In genomic region chr4:112075129-112075753, GRCh38 we compare ENCODE assay signal across 8 cellular contexts.
DNase-seq lines count a peak whose midpoint lies in the region; ATAC-seq and TF ChIP-seq lines count a peak whose summit lies in the region.

No MANE protein-coding gene starts in this region.

- H3K4me3 Mint-ChIP-seq in endothelial cell (ENCODE audit: unreplicated experiment): no peak overlapping the region
- H3K4me3 Mint-ChIP-seq in natural killer cell treated with Interleukin-12 subunit alpha and Interleukin-12 subunit beta and Interleukin-15 and Interleukin-18, amount 100 ng/mL, for 72 hours: no peak overlapping the region

- no peaks in the 10 kb centered on the region for H4K20me1 ChIP-seq in SU-DHL-6 (ENCODE audit: low read depth, low read length)

- TF ChIP-seq CTCF in SU-DHL-6 (IDR thresholded peaks at IDR 0.05; ENCODE audit: insufficient read depth, low read length, poor library complexity, severe bottlenecking) (peak; percentile 33), endothelial cell (IDR thresholded peaks at IDR 0.05; ENCODE audit: unreplicated experiment) (peak; percentile 89)

- no peak overlapping the region for H3K27ac ChIP-seq in SU-DHL-6 (ENCODE audit: low read depth, low read length)

- H3K9me3 Mint-ChIP-seq in endothelial cell (ENCODE audit: unreplicated experiment): no peaks in the 10 kb centered on the region
- H3K9me3 Mint-ChIP-seq in natural killer cell treated with Interleukin-12 subunit alpha and Interleukin-12 subunit beta and Interleukin-15 and Interleukin-18, amount 100 ng/mL, for 72 hours: no peaks in the 10 kb centered on the region

- no peaks in the 10 kb centered on the region for H3K9me3 ChIP-seq in SU-DHL-6 (ENCODE audit: insufficient read depth, low read length)

- H3K27me3 ChIP-seq in SU-DHL-6 (ENCODE audit: low read length): no peaks in the 10 kb centered on the region

- H3K4me3 ChIP-seq in SU-DHL-6 (ENCODE audit: insufficient read depth, low read length, poor library complexity, severe bottlenecking): no peak overlapping the region

- H3K79me2 ChIP-seq in SU-DHL-6 (ENCODE audit: insufficient read depth, low read length): no peaks in the 10 kb centered on the region

- no peaks in the 10 kb centered on the region for H3K9me2 ChIP-seq in SU-DHL-6 (replicated peaks; ENCODE audit: insufficient read depth, low read length)

- H3F3A ChIP-seq in SU-DHL-6 (ENCODE audit: insufficient read depth): no peaks in the 10 kb centered on the region

- DNase-seq in Right ventricle myocardium superior (no peak), Right ventricle myocardium inferior (ENCODE audit: missing footprints) (no peak), KG1 (lab: John Stamatoyannopoulos, UW) (peak; percentile 35), endothelial cell (ENCODE audit: low spot score) (peak; percentile 43)
- DNase-seq in natural killer cell treated with Interleukin-12 subunit alpha and Interleukin-12 subunit beta and Interleukin-15 and Interleukin-18, amount 100 ng/mL, for 72 hours (ENCODE audit: low spot score): no peak

- no peak overlapping the region for H2AFZ ChIP-seq in SU-DHL-6 (ENCODE audit: low read depth, low read length, severe bottlenecking)

- no peaks in the 10 kb centered on the region for H3K36me3 ChIP-seq in SU-DHL-6 (ENCODE audit: low read length)

- ATAC-seq in Right ventricle myocardium superior (ENCODE audit: poor library complexity) (peak; percentile 71), Right ventricle myocardium inferior (no peak), GM21723 (IDR thresholded peaks at IDR 0.05; ENCODE audit: unreplicated experiment) (peak; percentile 88), HG03139 (IDR thresholded peaks at IDR 0.05; ENCODE audit: unreplicated experiment) (no peak)
- ATAC-seq in natural killer cell treated with Interleukin-12 subunit alpha and Interleukin-12 subunit beta and Interleukin-15 and Interleukin-18, amount 100 ng/mL, for 72 hours: peak; percentile 43 to 65

- intact Hi-C loops in Right ventricle myocardium superior (cut with DNase I): no loop called here
- intact Hi-C loops in Right ventricle myocardium inferior (cut with DNase I): no loop called here

- peaks cover 2% of the 10 kb centered on the region for H3K27me3 Mint-ChIP-seq in endothelial cell (ENCODE audit: unreplicated experiment)
- peaks cover 15 to 24% of the 10 kb centered on the region in 2 donors for H3K27me3 Mint-ChIP-seq in natural killer cell treated with Interleukin-12 subunit alpha and Interleukin-12 subunit beta and Interleukin-15 and Interleukin-18, amount 100 ng/mL, for 72 hours

- H3K36me3 Mint-ChIP-seq in endothelial cell (ENCODE audit: low read depth, unreplicated experiment): peaks cover 4% of the 10 kb centered on the region
- H3K36me3 Mint-ChIP-seq in natural killer cell treated with Interleukin-12 subunit alpha and Interleukin-12 subunit beta and Interleukin-15 and Interleukin-18, amount 100 ng/mL, for 72 hours: no peaks in the 10 kb centered on the region

- H3K9ac ChIP-seq in SU-DHL-6 (ENCODE audit: low read length): no peak overlapping the region

- H3K27ac Mint-ChIP-seq in endothelial cell (ENCODE audit: unreplicated experiment): no peak overlapping the region
- H3K27ac Mint-ChIP-seq in natural killer cell treated with Interleukin-12 subunit alpha and Interleukin-12 subunit beta and Interleukin-15 and Interleukin-18, amount 100 ng/mL, for 72 hours: no peak overlapping the region

- no peak overlapping the region for H3K4me2 ChIP-seq in SU-DHL-6 (ENCODE audit: low read depth, low read length, poor library complexity, severe bottlenecking)

- H3K4me1 Mint-ChIP-seq in endothelial cell (ENCODE audit: unreplicated experiment): peaks cover 2% of the 10 kb centered on the region
- no peaks in the 10 kb centered on the region for H3K4me1 Mint-ChIP-seq in natural killer cell treated with Interleukin-12 subunit alpha and Interleukin-12 subunit beta and Interleukin-15 and Interleukin-18, amount 100 ng/mL, for 72 hours (ENCODE audit: low read depth in 2 of 2)

Comparison
In these comparisons a context has a peak if more than half of its experiments do, and no peak if none do; other contexts are left out.
1. ATAC-seq: peak in Right ventricle myocardium superior (single experiment), GM21723 (single experiment) and natural killer cell treated with Interleukin-12 subunit alpha and Interleukin-12 subunit beta and Interleukin-15 and Interleukin-18, amount 100 ng/mL, for 72 hours (2 of 2); none in Right ventricle myocardium inferior (single experiment) and HG03139 (single experiment).
2. DNase-seq: peak in KG1 (single experiment) and endothelial cell (single experiment); none in Right ventricle myocardium superior (single experiment), Right ventricle myocardium inferior (single experiment) and natural killer cell treated with Interleukin-12 subunit alpha and Interleukin-12 subunit beta and Interleukin-15 and Interleukin-18, amount 100 ng/mL, for 72 hours (single experiment).